Comparison of ENCODE assay signal across 12 cellular contexts in the genomic region with DNA sequence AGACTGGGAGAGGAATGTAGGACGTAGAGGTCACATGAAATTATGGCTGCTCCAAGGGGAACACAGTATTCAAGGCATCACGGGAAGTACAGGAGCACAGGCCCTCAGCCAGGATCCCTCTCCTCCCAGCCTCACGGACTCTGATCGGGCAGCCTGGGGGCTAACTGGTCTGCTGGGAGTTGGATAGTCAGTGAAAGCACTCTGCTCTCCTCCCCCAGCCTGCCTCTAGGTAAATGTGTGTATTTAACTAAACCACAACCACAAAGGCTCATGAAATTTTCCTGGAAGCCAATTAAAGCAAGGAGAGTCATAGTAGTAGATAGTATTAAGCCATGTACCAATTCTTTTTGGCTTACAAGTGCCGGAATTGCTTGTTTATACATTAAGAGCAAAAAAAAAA.
A peak's percentile ranks its signal among the peaks of the same experiment; 100 is the strongest.
DNase-seq lines count a peak whose midpoint lies in the region; ATAC-seq and TF ChIP-seq lines count a peak whose summit lies in the region.
"Had no signal": no experiment of that assay in that cellular context is flagged by ENCODE, and none has a peak within 500 bp of the region (broad histone marks: within the 10 kb centered on the region; RNA-seq: fewer than 3 reads in every experiment).

No MANE protein-coding gene starts in this region.

- H3K4me3 ChIP-seq in astrocyte of the spinal cord (ENCODE audit: low read depth, low read length), result no peak overlapping the region

- H3K4me3 Mint-ChIP-seq in Calu3 (ENCODE audit: low read depth, unreplicated experiment) (peak overlapping the region; percentile 59), nephron progenitor cell (peak overlapping the region; percentile 59)
- H3K4me3 Mint-ChIP-seq: stimulated activated memory B cell treated with anti-CD40 and anti-IgM and Interleukin-4, amounts not matched to agents 10 μg/mL and 1 μg/mL and 100 μg/mL, for 72 hours had no signal

- ATAC-seq in GM18511 (IDR thresholded peaks at IDR 0.05; ENCODE audit: unreplicated experiment) (no peak), HG03095 (IDR thresholded peaks at IDR 0.05; ENCODE audit: unreplicated experiment) (no peak)
- ATAC-seq: stimulated activated memory B cell treated with anti-CD40 and anti-IgM and Interleukin-4, amounts not matched to agents 10 μg/mL and 1 μg/mL and 100 μg/mL, for 72 hours had no signal

- H3K27me3 Mint-ChIP-seq in Calu3 (ENCODE audit: unreplicated experiment) (no peaks in the 10 kb centered on the region), nephron progenitor cell (ENCODE audit: low read depth, poor library complexity) (peaks cover 6% of the 10 kb centered on the region)

- CTCF ChIA-PET in Calu3 (lab: Charles Lee), result interaction anchor here (0.7 to 1.6 kb wide), 4 partner anchors 24 to 98 kb away, joined by 3 to 4 read pairs (median 3); no protein-coding TSS in a partner anchor

- H3K27ac Mint-ChIP-seq in Calu3 (ENCODE audit: unreplicated experiment) (peak overlapping the region; percentile 94), nephron progenitor cell (peak overlapping the region; percentile 100)
- H3K27ac Mint-ChIP-seq: stimulated activated memory B cell treated with anti-CD40 and anti-IgM and Interleukin-4, amounts not matched to agents 10 μg/mL and 1 μg/mL and 100 μg/mL, for 72 hours had no signal

- peak; percentile 51 for DNase-seq in Calu3
- peak; percentile 66 for DNase-seq in KBM-7
- peak; percentile 94 for DNase-seq in astrocyte of the spinal cord (ENCODE audit: low read depth, low spot score)
- no peak for DNase-seq in nephron progenitor cell
- no peak for DNase-seq in SW 1271 (lab: John Stamatoyannopoulos, UW)
- no peak for DNase-seq in Kasumi-1 (lab: John Stamatoyannopoulos, UW)
- DNase-seq: activated effector memory CD4-positive, alpha-beta T cell treated with Interleukin-2 at 50 U/mL for 16 hours; effector CD4-positive, alpha-beta T cell; NCI-H774 had no signal

- BruUV-seq in Calu3 (replicated peaks; lab: Mats Ljungman, UMichigan), result no TSS peak

- H3K9me3 Mint-ChIP-seq in Calu3 (ENCODE audit: low read depth, unreplicated experiment), result no peaks in the 10 kb centered on the region
- H3K9me3 Mint-ChIP-seq in nephron progenitor cell, result peaks cover 37% of the 10 kb centered on the region

- H3K36me3 Mint-ChIP-seq in Calu3 (ENCODE audit: insufficient read depth, unreplicated experiment), result peaks cover 7% of the 10 kb centered on the region
- H3K36me3 Mint-ChIP-seq in nephron progenitor cell (ENCODE audit: low read depth), result peaks cover 23% of the 10 kb centered on the region
- H3K36me3 Mint-ChIP-seq: stimulated activated memory B cell treated with anti-CD40 and anti-IgM and Interleukin-4, amounts not matched to agents 10 μg/mL and 1 μg/mL and 100 μg/mL, for 72 hours had no signal

- intact Hi-C loops in Calu3 (cut with micrococcal nuclease; ENCODE audit: unreplicated experiment), result loop anchor here (10.0 kb wide), 2 partner anchors 218 to 292 kb away; partner anchors contain the start of gene HMGA2

- no peak for TF ChIP-seq CTCF in Calu3 (IDR thresholded peaks at IDR 0.05; ENCODE audit: unreplicated experiment)
- no peak for TF ChIP-seq CTCF in astrocyte of the spinal cord (IDR thresholded peaks at IDR 0.05; ENCODE audit: low read depth, low read length)
- no peak for TF ChIP-seq CTCF in nephron progenitor cell (IDR thresholded peaks at IDR 0.05)

- peaks cover 53% of the 10 kb centered on the region for H3K4me1 Mint-ChIP-seq in Calu3 (ENCODE audit: low read depth, unreplicated experiment)
- peaks cover 76% of the 10 kb centered on the region for H3K4me1 Mint-ChIP-seq in nephron progenitor cell
- H3K4me1 Mint-ChIP-seq: stimulated activated memory B cell treated with anti-CD40 and anti-IgM and Interleukin-4, amounts not matched to agents 10 μg/mL and 1 μg/mL and 100 μg/mL, for 72 hours had no signal

- in situ Hi-C loops in KBM-7 (cut with MboI; ENCODE audit: low pct_unique_long_range_greater_than_20kb, low sequenced_read_pairs), result no loop called here
- in situ Hi-C loops in astrocyte of the spinal cord (cut with HindIII; ENCODE audit: low sequenced_read_pairs), result no loop called here

Comparison
In these comparisons a context has a peak if more than half of its experiments do, and no peak if none do; other contexts are left out.
1. DNase-seq: peak in Calu3 (single experiment), KBM-7 (single experiment) and astrocyte of the spinal cord (single experiment); none in nephron progenitor cell (single experiment), SW 1271 (0 of 2) and Kasumi-1 (0 of 2).